Comparison of ENCODE assay signal across 8 cellular contexts in genomic region chr15:65132841-65133549, GRCh38. TPM values are rescaled to one million over a fixed set of nuclear protein-coding genes. Genes with fewer than 3 reads are reported as not detected.
DNase-seq lines count a peak whose midpoint lies in the region; ATAC-seq and TF ChIP-seq lines count a peak whose summit lies in the region.

No MANE protein-coding gene starts in this region.

- H3K36me3 ChIP-seq in Caco-2 (ENCODE audit: control insufficient read depth, insufficient read depth, low read length) (peaks cover 4% of the 10 kb centered on the region; the same call in 1 of the 2 replicates), left lung (peaks cover 0 to 20% of the 10 kb centered on the region in 2 donors)

- H3K27ac Mint-ChIP-seq in Caco-2 (ENCODE audit: unreplicated experiment): peak overlapping the region; percentile 86
- peak overlapping the region; percentile 91 for H3K27ac Mint-ChIP-seq in T-helper 17 cell

- ATAC-seq in GM19452 (IDR thresholded peaks at IDR 0.05; ENCODE audit: unreplicated experiment) (peak; percentile 40), HG03521 (IDR thresholded peaks at IDR 0.05; ENCODE audit: unreplicated experiment) (peak; percentile 53), T-helper 17 cell (peak; percentile 42), left lung (peak; percentile 76)

- H3K4me1 Mint-ChIP-seq in Caco-2 (ENCODE audit: low read depth, unreplicated experiment) (no peaks in the 10 kb centered on the region), T-helper 17 cell (peaks cover 20% of the 10 kb centered on the region)

- peak overlapping the region; percentile 74 for H3K4me3 ChIP-seq in Caco-2 (ENCODE audit: low read depth, low read length)
- peak overlapping the region; percentile 80 for H3K4me3 ChIP-seq in choroid plexus epithelial cell (ENCODE audit: low read depth, low read length)
- H3K4me3 ChIP-seq in left lung: peak overlapping the region; percentile 77 to 80

- peak overlapping the region; percentile 74 to 82 for H3K27ac ChIP-seq in left lung

- H3K36me3 Mint-ChIP-seq in Caco-2 (ENCODE audit: insufficient read depth, unreplicated experiment) (peaks cover 36% of the 10 kb centered on the region), T-helper 17 cell (ENCODE audit: low read depth) (peaks cover 3% of the 10 kb centered on the region)

- H3K27me3 ChIP-seq in Caco-2 (replicated peaks; ENCODE audit: control insufficient read depth, insufficient read depth, low read length) (no peaks in the 10 kb centered on the region), left lung (no peaks in the 10 kb centered on the region)

- BruUV-seq in Caco-2 (replicated peaks; lab: Mats Ljungman, UMichigan): no TSS peak

- intact Hi-C loops in Caco-2 (cut with micrococcal nuclease; ENCODE audit: unreplicated experiment): loop anchor here (2.0 to 5.0 kb wide), 3 partner anchors 44 to 164 kb away; partner anchors contain the start of gene RNU5A-1
- intact Hi-C loops in left lung (cut with DNase I): no loop called here

- peaks cover 18% of the 10 kb centered on the region for H3K9me3 Mint-ChIP-seq in Caco-2 (ENCODE audit: unreplicated experiment)

- POLR2A ChIA-PET in Caco-2 (lab: Charles Lee): no interaction called here

- H3K4me3 Mint-ChIP-seq in Caco-2 (ENCODE audit: unreplicated experiment): peak overlapping the region; percentile 85
- H3K4me3 Mint-ChIP-seq in T-helper 17 cell: peak overlapping the region; percentile 89

- H3K4me1 ChIP-seq in Caco-2 (0 out of 2 replicates have a peak, but pooled peaks cover 3% of the 10 kb centered on the region), left lung (peaks cover 11 to 30% of the 10 kb centered on the region in 2 donors)

- peak; percentile 52 to 58 for DNase-seq in Caco-2
- peak; percentile 5 to 18 (median 9) for DNase-seq in T-helper 17 cell
- peak; percentile 65 for DNase-seq in choroid plexus epithelial cell (ENCODE audit: low read depth)
- DNase-seq in left lung: peak; percentile 38 to 91
- DNase-seq in stimulated activated CD8-positive, alpha-beta memory T cell treated with anti-CD3 and anti-CD28 coated beads, Interleukin-2, amount 100 ng/mL, for 48 hours (ENCODE audit: low read depth in 2 of 2): peak; percentile 7 to 14
- DNase-seq in NCI-H2029 treated with DMSO at 0.1 percent for 48 hours (lab: John Stamatoyannopoulos, UW): no peak

- CTCF ChIA-PET in Caco-2 (lab: Charles Lee): no interaction called here

- TF ChIP-seq CTCF in Caco-2 (IDR thresholded peaks at IDR 0.05; ENCODE audit: insufficient read depth in 1 of 2, low read depth in 1 of 2, low read length in 1 of 2, severe bottlenecking in 1 of 2, unreplicated experiment in 1 of 2): no peak
- TF ChIP-seq CTCF in choroid plexus epithelial cell (conservative IDR thresholded peaks at IDR 0.05; ENCODE audit: low read depth, low read length): no peak
- no peak for TF ChIP-seq CTCF in left lung (IDR thresholded peaks at IDR 0.05)

- H3K27me3 Mint-ChIP-seq in Caco-2 (ENCODE audit: insufficient read depth, unreplicated experiment) (no peaks in the 10 kb centered on the region), T-helper 17 cell (no peaks in the 10 kb centered on the region)

- peaks cover 9% of the 10 kb centered on the region for H3K9me3 ChIP-seq in Caco-2
- no peaks in the 10 kb centered on the region for H3K9me3 ChIP-seq in T-helper 17 cell (ENCODE audit: control insufficient read depth, low read length, poor library complexity, severe bottlenecking)
- H3K9me3 ChIP-seq in left lung: peaks cover 0 to 6% of the 10 kb centered on the region in 2 donors

RNA-seq across cellular contexts. Expression of gene PDCD7, which starts 0.6 kb away (rescaled TPM):
- 26.2 and 32.6 TPM in 2 replicates for total RNA-seq in Caco-2 (2022)
- total RNA-seq in T-helper 17 cell: 10 to 100 TPM; 20.3 to 23.4 TPM
- 10 to 100 TPM; 15.8 to 18.8 TPM for total RNA-seq in left lung

RNA-seq across cellular contexts. Expression of gene UBAP1L, which starts 18.0 kb away (rescaled TPM):
- total RNA-seq in Caco-2 (2022): 2.2 and 2.7 TPM in 2 replicates
- total RNA-seq in T-helper 17 cell: 1 to 10 TPM; 7.8 to 8.4 TPM
- total RNA-seq in left lung: 1 to 10 TPM; 2.7 to 3.8 TPM

RNA-seq across cellular contexts. Expression of gene CLPX, which starts 52.1 kb away (rescaled TPM):
- 51.4 and 59.4 TPM in 2 replicates for total RNA-seq in Caco-2 (2022)
- 10 to 100 TPM; 30.8 to 35.0 TPM for total RNA-seq in T-helper 17 cell
- 10 to 100 TPM; 41.0 to 42.7 TPM for total RNA-seq in left lung

RNA-seq across cellular contexts. Expression of gene KBTBD13, which starts 56.4 kb away (rescaled TPM):
- not detected in 2 replicates for total RNA-seq in Caco-2 (2022)
- not detected for total RNA-seq in T-helper 17 cell
- under 1 TPM in 1 of 2 donors, not detected in 1; 0.18 TPM for total RNA-seq in left lung
